26 cellular contexts compared by ENCODE assay signal in genomic region chr2:239693761-239694415, GRCh38.
DNase-seq lines count a peak whose midpoint lies in the region; ATAC-seq and TF ChIP-seq lines count a peak whose summit lies in the region.
"Had no signal": no experiment of that assay in that cellular context is flagged by ENCODE, and none has a peak within 500 bp of the region (broad histone marks: within the 10 kb centered on the region; RNA-seq: fewer than 3 reads in every experiment).

No MANE protein-coding gene starts in this region.

- CTCF ChIA-PET in activated CD4-positive, alpha-beta memory T cell treated with anti-CD3 and anti-CD28 coated beads, Interleukin-2, amount 10 ng/mL, durations not matched to agents 7 days and 5 days (lab: Charles Lee): interaction anchor here (1.6 kb wide), 1 partner anchor 328 kb away, joined by 3 read pairs; no protein-coding TSS in a partner anchor
- CTCF ChIA-PET in activated CD4-positive, alpha-beta memory T cell treated with anti-CD3 and anti-CD28 coated beads for 36 hours (lab: Charles Lee): no interaction called here

- 89% methylated on average over 6 of the region's 9 CpGs for WGBS in esophagus muscularis mucosa
- WGBS in aorta, 2 donors: 90 to 94% methylated on average over 9 of the region's 9 CpGs

- TF ChIP-seq EP300 in esophagus muscularis mucosa (IDR thresholded peaks at IDR 0.05): no peak

- H3K4me3 ChIP-seq in esophagus muscularis mucosa (no peak overlapping the region), aorta (ENCODE audit: low read length in 2 of 2) (no peak overlapping the region)
- H3K4me3 ChIP-seq: GM23338, HAP-1, K562, SJSA1 had no signal

- no peaks in the 10 kb centered on the region for H3K9me3 Mint-ChIP-seq in activated CD4-positive, alpha-beta memory T cell treated with anti-CD3 and anti-CD28 coated beads, Interleukin-2, amount 10 ng/mL, durations not matched to agents 7 days and 5 days
- no peaks in the 10 kb centered on the region for H3K9me3 Mint-ChIP-seq in activated CD4-positive, alpha-beta memory T cell treated with anti-CD3 and anti-CD28 coated beads for 36 hours
- H3K9me3 Mint-ChIP-seq: GM23338 had no signal

- H3K36me3 ChIP-seq in esophagus muscularis mucosa (no peaks in the 10 kb centered on the region), aorta (ENCODE audit: control insufficient read depth in 1 of 2, insufficient read depth in 2 of 2, low read length in 1 of 2) (no peaks in the 10 kb centered on the region)
- H3K36me3 ChIP-seq: HAP-1, SJSA1 had no signal

- H3K4me3 Mint-ChIP-seq in activated CD4-positive, alpha-beta memory T cell treated with anti-CD3 and anti-CD28 coated beads, Interleukin-2, amount 10 ng/mL, durations not matched to agents 7 days and 5 days: no peak overlapping the region
- no peak overlapping the region for H3K4me3 Mint-ChIP-seq in activated CD4-positive, alpha-beta memory T cell treated with anti-CD3 and anti-CD28 coated beads for 36 hours
- H3K4me3 Mint-ChIP-seq: B cell, GM23338, HFFc6 had no signal

- DNase-seq in activated CD4-positive, alpha-beta memory T cell treated with anti-CD3 and anti-CD28 coated beads, Interleukin-2, amount 10 ng/mL, durations not matched to agents 7 days and 5 days: peak; percentile 4
- DNase-seq in activated CD4-positive, alpha-beta memory T cell treated with anti-CD3 and anti-CD28 coated beads for 36 hours: no peak
- DNase-seq in esophagus muscularis mucosa (ENCODE audit: extremely low spot score) (peak; percentile 74), sciatic nerve (ENCODE audit: low spot score) (peak; percentile 28), aorta (peak; percentile 38 to 63), NCI-H524 treated with DMSO at 0.1 percent for 48 hours (lab: John Stamatoyannopoulos, UW) (no peak), T-helper 9 cell (no peak)
- DNase-seq: Calu3, DMS153, HFFc6, Kasumi-1, NCI-H1092 treated with DMSO at 0.1 percent for 48 hours, NCI-H1436, NCI-H187, NCI-H345, NCI-H510A treated with DMSO at 0.1 percent for 48 hours, NCI-H774 had no signal

- POLR2A ChIA-PET in activated CD4-positive, alpha-beta memory T cell treated with anti-CD3 and anti-CD28 coated beads, Interleukin-2, amount 10 ng/mL, durations not matched to agents 7 days and 5 days (lab: Charles Lee): no interaction called here
- POLR2A ChIA-PET in activated CD4-positive, alpha-beta memory T cell treated with anti-CD3 and anti-CD28 coated beads for 36 hours (lab: Charles Lee): no interaction called here

- H3K36me3 Mint-ChIP-seq in activated CD4-positive, alpha-beta memory T cell treated with anti-CD3 and anti-CD28 coated beads, Interleukin-2, amount 10 ng/mL, durations not matched to agents 7 days and 5 days (ENCODE audit: low read depth): no peaks in the 10 kb centered on the region
- H3K36me3 Mint-ChIP-seq in activated CD4-positive, alpha-beta memory T cell treated with anti-CD3 and anti-CD28 coated beads for 36 hours: no peaks in the 10 kb centered on the region

- H3K27me3 ChIP-seq in esophagus muscularis mucosa (no peaks in the 10 kb centered on the region), aorta (ENCODE audit: control insufficient read depth in 1 of 2, insufficient read depth in 2 of 2, low read length in 1 of 2) (no peaks in the 10 kb centered on the region)

- H3K27ac Mint-ChIP-seq in activated CD4-positive, alpha-beta memory T cell treated with anti-CD3 and anti-CD28 coated beads, Interleukin-2, amount 10 ng/mL, durations not matched to agents 7 days and 5 days: no peak overlapping the region
- H3K27ac Mint-ChIP-seq in activated CD4-positive, alpha-beta memory T cell treated with anti-CD3 and anti-CD28 coated beads for 36 hours: no peak overlapping the region
- H3K27ac Mint-ChIP-seq: B cell, GM23338, HFFc6 had no signal

- TF ChIP-seq POLR2A in esophagus muscularis mucosa (IDR thresholded peaks at IDR 0.05; ENCODE audit: low read depth): no peak

- H3K27ac ChIP-seq in esophagus muscularis mucosa (replicated peaks in 1 of 4) (no peak overlapping the region), aorta (ENCODE audit: low read depth in 1 of 2, low read length in 2 of 2) (no peak overlapping the region)
- H3K27ac ChIP-seq: 22Rv1, SJSA1 had no signal

- H3K27me3 Mint-ChIP-seq in activated CD4-positive, alpha-beta memory T cell treated with anti-CD3 and anti-CD28 coated beads, Interleukin-2, amount 10 ng/mL, durations not matched to agents 7 days and 5 days: no peaks in the 10 kb centered on the region
- H3K27me3 Mint-ChIP-seq in activated CD4-positive, alpha-beta memory T cell treated with anti-CD3 and anti-CD28 coated beads for 36 hours: no peaks in the 10 kb centered on the region
- H3K27me3 Mint-ChIP-seq: B cell had no signal

- peaks cover 0 to 9% (median 2%) of the 10 kb centered on the region in 4 donors for H3K4me1 ChIP-seq in esophagus muscularis mucosa
- H3K4me1 ChIP-seq in aorta (ENCODE audit: control insufficient read depth in 1 of 2, insufficient read depth in 2 of 2, low read length in 2 of 2): no peaks in the 10 kb centered on the region
- H3K4me1 ChIP-seq: SJSA1 had no signal

- H3K9me3 ChIP-seq in esophagus muscularis mucosa (no peaks in the 10 kb centered on the region), aorta (ENCODE audit: control insufficient read depth, low read length) (no peaks in the 10 kb centered on the region)
- H3K9me3 ChIP-seq: HAP-1, SJSA1 had no signal

- H3K4me1 Mint-ChIP-seq in activated CD4-positive, alpha-beta memory T cell treated with anti-CD3 and anti-CD28 coated beads, Interleukin-2, amount 10 ng/mL, durations not matched to agents 7 days and 5 days: no peaks in the 10 kb centered on the region
- no peaks in the 10 kb centered on the region for H3K4me1 Mint-ChIP-seq in activated CD4-positive, alpha-beta memory T cell treated with anti-CD3 and anti-CD28 coated beads for 36 hours (ENCODE audit: low read depth)
- H3K4me1 Mint-ChIP-seq: B cell had no signal

- ATAC-seq in sciatic nerve (no peak), aorta (ENCODE audit: low FRiP score) (no peak), GM18498 (IDR thresholded peaks at IDR 0.05; ENCODE audit: unreplicated experiment) (no peak)
- ATAC-seq: GM23338, HepG2, K562, Right ventricle myocardium inferior had no signal

- no peak for TF ChIP-seq CTCF in esophagus muscularis mucosa (IDR thresholded peaks at IDR 0.05)

- intact Hi-C loops in activated CD4-positive, alpha-beta memory T cell treated with anti-CD3 and anti-CD28 coated beads for 36 hours (cut with micrococcal nuclease): no loop called here
- intact Hi-C loops in esophagus muscularis mucosa (cut with DNase I): no loop called here
- intact Hi-C loops in sciatic nerve (cut with DNase I): no loop called here
- intact Hi-C loops in aorta (cut with DNase I): no loop called here

Comparison
In these comparisons a context has a peak if more than half of its experiments do, and no peak if none do; other contexts are left out.
1. DNase-seq: peak in activated CD4-positive, alpha-beta memory T cell treated with anti-CD3 and anti-CD28 coated beads, Interleukin-2, amount 10 ng/mL, durations not matched to agents 7 days and 5 days (single experiment), esophagus muscularis mucosa (single experiment), sciatic nerve (single experiment) and aorta (2 of 2); none in activated CD4-positive, alpha-beta memory T cell treated with anti-CD3 and anti-CD28 coated beads for 36 hours (single experiment), NCI-H524 treated with DMSO at 0.1 percent for 48 hours (single experiment) and T-helper 9 cell (single experiment).